Comparison of ENCODE assay signal across 9 cellular contexts in genomic region chr18:741931-742512, GRCh38. TPM values are rescaled to one million over a fixed set of nuclear protein-coding genes. Genes with fewer than 3 reads are reported as not detected.
DNase-seq lines count a peak whose midpoint lies in the region; ATAC-seq, FAIRE-seq and TF ChIP-seq lines count a peak whose summit lies in the region.
"Had no signal": no experiment of that assay in that cellular context is flagged by ENCODE, and none has a peak within 500 bp of the region (broad histone marks: within the 10 kb centered on the region; RNA-seq: fewer than 3 reads in every experiment).

No MANE protein-coding gene starts in this region.

- CTCF ChIA-PET in activated B cell treated with CpG ODN at 0.5 μM for 24 hours (lab: Charles Lee), result interaction anchor here (2.1 to 4.2 kb wide), 2 partner anchors 89 to 97 kb away, joined by 8 to 16 read pairs; no protein-coding TSS in a partner anchor

- no peaks in the 10 kb centered on the region for H3K9me3 ChIP-seq in heart left ventricle
- no peaks in the 10 kb centered on the region for H3K9me3 ChIP-seq in gastrocnemius medialis
- H3K9me3 ChIP-seq: HAP-1 had no signal

- H3K27ac ChIP-seq in heart left ventricle (peak overlapping the region in 1 of 12 donors; percentile 9), gastrocnemius medialis (no peak overlapping the region)

- H3K27me3 Mint-ChIP-seq in activated B cell treated with CpG ODN at 0.5 μM for 24 hours, result no peaks in the 10 kb centered on the region

- H3K4me3 ChIP-seq in heart left ventricle (no peak overlapping the region), gastrocnemius medialis (no peak overlapping the region)
- H3K4me3 ChIP-seq: HAP-1 had no signal

- in situ Hi-C loops in ACHN (cut with HindIII; ENCODE audit: low pct_ligation_motif_present, low pct_unique_long_range_greater_than_20kb, low sequenced_read_pairs), result loop anchor here (25.0 kb wide), 1 partner anchor 95 kb away; no protein-coding TSS in a partner anchor
- in situ Hi-C loops in gastrocnemius medialis (cut with MboI; ENCODE audit: low sequenced_read_pairs in 4 of 4), result loop anchor here (5.0 to 10.0 kb wide), 2 partner anchors 90 to 93 kb away; no protein-coding TSS in a partner anchor

- no peak for TF ChIP-seq CTCF in activated B cell treated with CpG ODN at 0.5 μM for 24 hours (IDR thresholded peaks at IDR 0.05)
- peak; percentile 73 to 86 (median 79) for TF ChIP-seq CTCF in heart left ventricle (IDR thresholded peaks at IDR 0.05)
- TF ChIP-seq CTCF in gastrocnemius medialis (IDR thresholded peaks at IDR 0.05 in 4 of 5, conservative IDR thresholded peaks at IDR 0.05 in 1 of 5), result peak; percentile 74 to 81 (median 79)

- H3K27me3 ChIP-seq in heart left ventricle (no peaks in the 10 kb centered on the region), gastrocnemius medialis (no peaks in the 10 kb centered on the region)

- peaks cover 0 to 4% (median 0%) of the 10 kb centered on the region in 12 donors for H3K4me1 ChIP-seq in heart left ventricle
- H3K4me1 ChIP-seq in gastrocnemius medialis, result no peaks in the 10 kb centered on the region

- DNase-seq in ACHN (peak; percentile 42), GM12891 (ENCODE audit: insufficient read length, low spot score) (peak; percentile 32), NCI-H2029 treated with DMSO at 0.1 percent for 48 hours (lab: John Stamatoyannopoulos, UW) (peak; percentile 11), activated B cell treated with CpG ODN at 0.5 μM for 24 hours (no peak), heart left ventricle (no peak), gastrocnemius medialis (no peak), ureter (ENCODE audit: low spot score) (no peak)

- no peak overlapping the region for H3K4me3 Mint-ChIP-seq in activated B cell treated with CpG ODN at 0.5 μM for 24 hours

- H3K4me1 Mint-ChIP-seq in activated B cell treated with CpG ODN at 0.5 μM for 24 hours, result no peaks in the 10 kb centered on the region

- POLR2A ChIA-PET in activated B cell treated with CpG ODN at 0.5 μM for 24 hours (lab: Charles Lee), result no interaction called here

- no peaks in the 10 kb centered on the region for H3K36me3 Mint-ChIP-seq in activated B cell treated with CpG ODN at 0.5 μM for 24 hours (ENCODE audit: low read depth)

- H3K36me3 ChIP-seq in heart left ventricle (peaks cover 0 to 92% (median 50%) of the 10 kb centered on the region in 9 donors), gastrocnemius medialis (peaks cover 0 to 28% of the 10 kb centered on the region in 2 donors)

- no peaks in the 10 kb centered on the region for H3K9me3 Mint-ChIP-seq in activated B cell treated with CpG ODN at 0.5 μM for 24 hours

- ATAC-seq in HG02798 (IDR thresholded peaks at IDR 0.05; ENCODE audit: poor library complexity, unreplicated experiment) (peak; percentile 82), activated B cell treated with CpG ODN at 0.5 μM for 24 hours (ENCODE audit: low read depth) (peak; percentile 52), heart left ventricle (peak; percentile 20 to 82 (median 74)), gastrocnemius medialis (peak; percentile 70 to 80)

- TF ChIP-seq POLR2A in GM12891 (IDR thresholded peaks at IDR 0.05; ENCODE audit: low read depth, low read length) (no peak), heart left ventricle (IDR thresholded peaks at IDR 0.05) (no peak), gastrocnemius medialis (IDR thresholded peaks at IDR 0.05) (no peak)

- H3K27ac Mint-ChIP-seq in activated B cell treated with CpG ODN at 0.5 μM for 24 hours, result no peak overlapping the region

- peak; percentile 89 for FAIRE-seq in GM12891 (lab: Jason Lieb, UNC)

- intact Hi-C loops in activated B cell treated with CpG ODN at 0.5 μM for 24 hours (cut with micrococcal nuclease) (loop anchor here (1.0 to 5.0 kb wide), 3 partner anchors 89 to 1805 kb away; no protein-coding TSS in a partner anchor), heart left ventricle (cut with DNase I) (loop anchor here (1.0 to 10.0 kb wide), 7 partner anchors 75 to 457 kb away; no protein-coding TSS in a partner anchor), gastrocnemius medialis (cut with DNase I; ENCODE audit: low total_unique reads) (loop anchor here (1.0 kb wide), 1 partner anchor 89 kb away; no protein-coding TSS in a partner anchor)

TF ChIP-seq in GM12891, 5 proteins besides CTCF, POLR2A, EP300 and RAD21:
- TF ChIP-seq POU2F2 (IDR thresholded peaks at IDR 0.05; ENCODE audit: low read depth, low read length), result no peak

RNA-seq across cellular contexts. Expression of gene ENOSF1, which starts 29.6 kb away (rescaled TPM):
- 27.7 TPM for polyA plus RNA-seq in GM12891 (2012; ENCODE audit: low read depth, missing spikeins)
- total RNA-seq in activated B cell treated with CpG ODN at 0.5 μM for 24 hours (21.3 and 23.8 TPM in 2 replicates), heart left ventricle (10 to 100 TPM; 14.1 to 38.7 (median 22.2) TPM), gastrocnemius medialis (10 to 100 TPM in 2 of 4 donors, 1 to 10 TPM in 2; 6.0 to 16.1 (median 10.3) TPM), ureter (221 TPM)
- polyA plus RNA-seq in heart left ventricle, result 10 to 100 TPM in 1 of 2 donors, 1 to 10 TPM in 1; 9.9 to 28.8 TPM

Comparison
In these comparisons a context has a peak if more than half of its experiments do, and no peak if none do; other contexts are left out.
1. DNase-seq: peak in ACHN (single experiment), GM12891 (single experiment) and NCI-H2029 treated with DMSO at 0.1 percent for 48 hours (single experiment); none in activated B cell treated with CpG ODN at 0.5 μM for 24 hours (single experiment), heart left ventricle (0 of 5), gastrocnemius medialis (0 of 2) and ureter (single experiment).
2. Peak in every context shown above with its lines, with median percentiles within 50 percentile points of each other: ATAC-seq.